Comparison of ENCODE assay signal across 8 cellular contexts in the genomic region with DNA sequence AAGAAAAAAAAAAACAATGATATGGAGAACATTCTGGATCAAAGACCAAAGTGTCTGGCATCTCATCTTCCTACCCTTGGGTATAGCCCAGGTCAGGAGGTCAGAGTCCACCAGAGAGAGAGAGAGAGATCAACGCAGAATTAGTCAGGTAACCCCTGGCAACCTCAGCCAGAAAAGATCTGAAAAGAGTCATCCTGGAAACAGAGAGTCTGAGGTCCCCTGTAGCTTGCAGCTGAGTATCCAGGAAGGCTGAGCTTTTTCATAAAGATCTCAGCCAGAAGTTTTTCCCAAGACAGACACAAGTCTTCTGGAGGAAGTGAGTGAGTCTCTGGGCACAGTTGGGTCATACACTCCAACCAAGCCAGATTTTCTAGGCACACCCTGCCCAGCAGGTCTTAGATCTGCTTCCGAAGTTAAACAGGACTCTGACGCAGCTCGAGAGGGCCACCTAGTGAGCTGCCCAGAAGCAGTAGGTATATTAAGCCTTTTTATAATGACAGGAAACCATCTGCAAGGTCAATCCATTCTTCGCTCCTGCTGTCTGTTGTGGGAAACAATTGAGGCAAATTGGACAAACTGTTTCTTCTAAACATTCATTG. TPM values are rescaled to one million over a fixed set of nuclear protein-coding genes. Genes with fewer than 3 reads are reported as not detected.
DNase-seq lines count a peak whose midpoint lies in the region; ATAC-seq, FAIRE-seq and TF ChIP-seq lines count a peak whose summit lies in the region.

No MANE protein-coding gene starts in this region.

- BruUV-seq in K562 (replicated peaks; lab: Mats Ljungman, UMichigan), result no TSS peak

- no peaks in the 10 kb centered on the region for H3K79me2 ChIP-seq in OCI-LY3 (ENCODE audit: low read length)
- no peaks in the 10 kb centered on the region for H3K79me2 ChIP-seq in K562 (ENCODE audit: control insufficient read depth, insufficient read depth, low read length)

- peak overlapping the region; percentile 32 for H3K4me2 ChIP-seq in OCI-LY3 (ENCODE audit: low read length)
- H3K4me2 ChIP-seq in K562 (ENCODE audit: insufficient read depth, low read length), result no peak overlapping the region

- H3K27me3 ChIP-seq in OCI-LY3 (ENCODE audit: low read depth, low read length) (peaks cover 8% of the 10 kb centered on the region; the same call in 1 of the 2 replicates), K562 (ENCODE audit: control insufficient read depth in 2 of 2, insufficient read depth in 2 of 2, low read length in 2 of 2) (no peaks in the 10 kb centered on the region), small intestine (ENCODE audit: control insufficient read depth in 2 of 2, insufficient read depth in 2 of 2, low read length in 2 of 2) (no peaks in the 10 kb centered on the region)

- no peaks in the 10 kb centered on the region for H4K20me1 ChIP-seq in OCI-LY3 (ENCODE audit: insufficient read depth, low read length)
- H4K20me1 ChIP-seq in K562 (replicated peaks; ENCODE audit: control insufficient read depth, insufficient read depth, low read length), result no peaks in the 10 kb centered on the region

- peak; percentile 51 for DNase-seq in AG10803 (ENCODE audit: low read depth)
- peak; percentile 74 for DNase-seq in KBM-7
- DNase-seq in K562 (ENCODE audit: extremely low read depth in 1 of 4, low spot score in 3 of 4), result peak; percentile 23 to 78 (median 34)
- peak in 35 of 51 donors; percentile 0 to 43 (median 10) for DNase-seq in hypothalamus (lab: John Stamatoyannopoulos, UW)
- peak; percentile 68 for DNase-seq in small intestine

- H3K4me1 ChIP-seq in OCI-LY3 (ENCODE audit: low read length) (no peaks in the 10 kb centered on the region), K562 (replicated peaks in 1 of 2; ENCODE audit: control insufficient read depth in 2 of 2, insufficient read depth in 2 of 2, low read length in 2 of 2) (peaks cover 0 to 3% of the 10 kb centered on the region in 2 experiments; a peak in 2 of 5 replicates), small intestine (ENCODE audit: control insufficient read depth in 2 of 2, insufficient read depth in 1 of 2, low read depth in 1 of 2, low read length in 1 of 2) (no peaks in the 10 kb centered on the region)

- POLR2A ChIA-PET in K562 (lab: Yijun Ruan, JAX), result interaction anchor here (0.9 kb wide), 1 partner anchor 15 kb away, joined by 3 read pairs; no protein-coding TSS in a partner anchor

- peak; percentile 91 for FAIRE-seq in K562 (lab: Jason Lieb, UNC)
- no peak for FAIRE-seq in small intestine (lab: Jason Lieb, UNC)

- no peaks in the 10 kb centered on the region for H3K9me1 ChIP-seq in K562 (ENCODE audit: control insufficient read depth, insufficient read depth, low read length)

- H2AFZ ChIP-seq in OCI-LY3 (ENCODE audit: low read depth, low read length) (0 out of 2 replicates have a peak overlapping the region, but pooled peaks have one; percentile 31), K562 (ENCODE audit: low read depth, low read length) (peak overlapping the region; percentile 52)

- TF ChIP-seq POLR2A in K562 (conservative IDR thresholded peaks at IDR 0.05), result no peak

- no peak overlapping the region for H3K27ac ChIP-seq in OCI-LY3 (ENCODE audit: low read length)
- no peak overlapping the region for H3K27ac ChIP-seq in K562 (ENCODE audit: extremely low read depth, low read depth, low read length)
- no peak overlapping the region for H3K27ac ChIP-seq in small intestine (ENCODE audit: low read depth in 1 of 2, low read length in 1 of 2)

- in situ Hi-C loops in KBM-7 (cut with MboI; ENCODE audit: low pct_unique_long_range_greater_than_20kb, low sequenced_read_pairs), result loop anchor here (10.0 kb wide), 1 partner anchor 60 kb away; a partner anchor contains a TSS
- in situ Hi-C loops in K562 (cut with MboI), result loop anchor here (5.0 to 10.0 kb wide), 4 partner anchors 58 to 220 kb away; no protein-coding TSS in a partner anchor

- TF ChIP-seq CTCF in AG10803 (conservative IDR thresholded peaks at IDR 0.05; ENCODE audit: low read length), result peak; percentile 49
- peak; percentile 71 for TF ChIP-seq CTCF in OCI-LY3 (IDR thresholded peaks at IDR 0.05; ENCODE audit: low read depth, low read length)
- TF ChIP-seq CTCF in K562 (IDR thresholded peaks at IDR 0.05 in 2 of 3, conservative IDR thresholded peaks at IDR 0.05 in 1 of 3; ENCODE audit: insufficient read depth in 2 of 3, low read depth in 1 of 3, low read length in 3 of 3), result peak; percentile 84 to 89 (median 86)

- H3K4me3 ChIP-seq in AG10803 (ENCODE audit: low read length) (no peak overlapping the region), OCI-LY3 (ENCODE audit: low read length) (no peak overlapping the region), K562 (no peak overlapping the region), small intestine (ENCODE audit: low read depth in 1 of 2, low read length in 2 of 2) (no peak overlapping the region)

- ATAC-seq in GM18867 (IDR thresholded peaks at IDR 0.05; ENCODE audit: unreplicated experiment), result peak; percentile 55
- peak; percentile 96 for ATAC-seq in K562
- ATAC-seq in activated CD4-positive, CD25-positive, alpha-beta regulatory T cell treated with anti-CD3 and anti-CD28 coated beads, Interleukin-2, amount 50 U/mL, for 24 hours, result no peak

- no peaks in the 10 kb centered on the region for H3K36me3 ChIP-seq in OCI-LY3 (replicated peaks; ENCODE audit: low read depth, low read length)
- H3K36me3 ChIP-seq in K562 (ENCODE audit: control insufficient read depth, insufficient read depth, low read length), result no peaks in the 10 kb centered on the region
- peaks cover 0 to 3% of the 10 kb centered on the region in 2 donors for H3K36me3 ChIP-seq in small intestine (ENCODE audit: control insufficient read depth in 2 of 2, insufficient read depth in 2 of 2, low read length in 2 of 2)

- 0% methylated on average over 5 of the region's 5 CpGs for WGBS in K562 (ENCODE audit: insufficient coverage, low coverage, missing lambda C conversion rate)
- 3 to 20% (median 9%) methylated on average over 5 of the region's 5 CpGs for WGBS in small intestine, 3 donors

- H3K9me3 ChIP-seq in OCI-LY3 (ENCODE audit: insufficient read depth, low read length) (no peaks in the 10 kb centered on the region), K562 (replicated peaks; ENCODE audit: control insufficient read depth, insufficient read depth, low read depth, low read length) (no peaks in the 10 kb centered on the region), small intestine (ENCODE audit: control insufficient read depth, low read depth) (no peaks in the 10 kb centered on the region)

- TF ChIP-seq EP300 in K562 (IDR thresholded peaks at IDR 0.05; ENCODE audit: low read length), result no peak

- H3K9ac ChIP-seq in OCI-LY3 (ENCODE audit: low read length), result no peak overlapping the region
- H3K9ac ChIP-seq in K562 (ENCODE audit: insufficient read depth in 1 of 2, low read depth in 2 of 2, low read length in 2 of 2), result no peak overlapping the region

- CTCF ChIA-PET in K562 (lab: Yijun Ruan, JAX; ENCODE audit: low intra/inter-chr PET ratio), result interaction anchor here (1.2 to 4.3 kb wide), 4 partner anchors 67 to 265 kb away, joined by 5 to 36 read pairs (median 8); a partner anchor contains a TSS

- intact Hi-C loops in K562 (cut with micrococcal nuclease), result loop anchor here (1.0 to 5.0 kb wide), 4 partner anchors 67 to 407 kb away; no protein-coding TSS in a partner anchor

- peak; percentile 94 to 97 for TF ChIP-seq RAD21 in K562 (CRISPR knock-in tag; conservative IDR thresholded peaks at IDR 0.05 in 1 of 2, IDR thresholded peaks at IDR 0.05 in 1 of 2)

TF ChIP-seq in K562, 482 proteins besides CTCF, POLR2A, EP300 and RAD21 (continues in another document):
- TF ChIP-seq, protein P1, sequence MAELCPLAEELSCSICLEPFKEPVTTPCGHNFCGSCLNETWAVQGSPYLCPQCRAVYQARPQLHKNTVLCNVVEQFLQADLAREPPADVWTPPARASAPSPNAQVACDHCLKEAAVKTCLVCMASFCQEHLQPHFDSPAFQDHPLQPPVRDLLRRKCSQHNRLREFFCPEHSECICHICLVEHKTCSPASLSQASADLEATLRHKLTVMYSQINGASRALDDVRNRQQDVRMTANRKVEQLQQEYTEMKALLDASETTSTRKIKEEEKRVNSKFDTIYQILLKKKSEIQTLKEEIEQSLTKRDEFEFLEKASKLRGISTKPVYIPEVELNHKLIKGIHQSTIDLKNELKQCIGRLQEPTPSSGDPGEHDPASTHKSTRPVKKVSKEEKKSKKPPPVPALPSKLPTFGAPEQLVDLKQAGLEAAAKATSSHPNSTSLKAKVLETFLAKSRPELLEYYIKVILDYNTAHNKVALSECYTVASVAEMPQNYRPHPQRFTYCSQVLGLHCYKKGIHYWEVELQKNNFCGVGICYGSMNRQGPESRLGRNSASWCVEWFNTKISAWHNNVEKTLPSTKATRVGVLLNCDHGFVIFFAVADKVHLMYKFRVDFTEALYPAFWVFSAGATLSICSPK (IDR thresholded peaks at IDR 0.05; ENCODE audit: borderline replicate concordance), result no peak
- TF ChIP-seq JUND (IDR thresholded peaks at IDR 0.05; ENCODE audit: borderline replicate concordance, low read depth, low read length) (no peak), JUND (tag; IDR thresholded peaks at IDR 0.05; ENCODE audit: borderline replicate concordance, low read depth, low read length) (0 out of 3 replicates have a peak, but pooled peaks have one; percentile 22), SMC3 (conservative IDR thresholded peaks at IDR 0.05; ENCODE audit: insufficient read depth, low read depth, low read length) (peak; percentile 91), RCOR1 (IDR thresholded peaks at IDR 0.05; ENCODE audit: borderline replicate concordance in 1 of 2, low read depth in 2 of 2, low read length in 2 of 2) (0 out of 4 replicates have a peak, but pooled peaks of 1 of the 2 experiments have one; percentile 18)

RNA-seq across cellular contexts. Expression of a gene that starts 35.7 kb away (rescaled TPM):
- not detected in 2 replicates for total RNA-seq in K562 (2011; cell fraction: chromatin; rRNA removed; ENCODE audit: low replicate concordance)
- total RNA-seq in K562 (2011; cell fraction: nucleolus; rRNA removed), result 0.53 TPM in 1 of 2 replicates, not detected in the other
- not detected in 2 replicates for total RNA-seq in K562 (2011; cell fraction: nucleoplasm; rRNA removed)
- total RNA-seq in K562 (2014; rRNA removed) (not detected in 2 replicates), K562 (2014; rRNA removed; fragmentation: Illumina TruSeq; extraction: Trizol) (0.07 TPM in 1 of 2 replicates, not detected in the other), K562 (2015; rRNA removed; fragmentation: Illumina TruSeq; extraction: Trizol) (0.04 TPM in 1 of 2 replicates, not detected in the other), K562 (2021) (not detected in 2 replicates)
- polyA plus RNA-seq in K562 (2011; rRNA removed) (0.03 TPM in 1 of 2 replicates, not detected in the other), K562 (2014; fragmentation: Illumina TruSeq; extraction: Trizol) (0.09 TPM in 1 of 2 replicates, not detected in the other), K562 (2014; fragmentation: Nextera tagmentation; extraction: Ambion mirVana) (not detected), K562 (2014; rRNA removed) (not detected in 2 replicates), small intestine (100 to 1,000 TPM in 1 of 3 donors, 10 to 100 TPM in 2; 42.0 to 104 (median 92.9) TPM)
- polyA plus RNA-seq in K562 (2011; cell fraction: cytosol; rRNA removed), result not detected in 2 replicates
- not detected in 2 replicates for polyA plus RNA-seq in K562 (2011; cell fraction: nucleus; rRNA removed)
- polyA plus RNA-seq in K562 (2012), result not detected in 2 replicates
- polyA minus RNA-seq in K562 (2011; rRNA and poly(A)+ RNA removed), result not detected in 2 replicates
- polyA minus RNA-seq in K562 (2011; cell fraction: cytosol; rRNA and poly(A)+ RNA removed), result not detected in 2 replicates
- not detected in 2 replicates for polyA minus RNA-seq in K562 (2011; cell fraction: nucleus; rRNA and poly(A)+ RNA removed)

Comparison
In these comparisons a context has a peak if more than half of its experiments do, and no peak if none do; other contexts are left out.
1. DNase-seq: peak in every context shown above with its lines; median percentile 74 in KBM-7; 68 in small intestine; 51 in AG10803; 34 in K562; 10 in hypothalamus.
2. ATAC-seq: peak in GM18867 (single experiment) and K562 (single experiment); none in activated CD4-positive, CD25-positive, alpha-beta regulatory T cell treated with anti-CD3 and anti-CD28 coated beads, Interleukin-2, amount 50 U/mL, for 24 hours (0 of 2).
3. RNA of a gene that starts 35.7 kb away (polyA plus RNA-seq): 42.0 to 104 TPM in small intestine; 0.03 to 0.09 TPM in K562; every median in the first group is over 10 times any median in the second.
4. Peak in every context shown above with its lines, with median percentiles within 50 percentile points of each other: CTCF ChIP-seq.